1 cellular context compared by ENCODE assay signal in genomic region chr7:28075674-28076358, GRCh38.
TF ChIP-seq lines count a peak whose summit lies in the region.

No MANE protein-coding gene starts in this region.

TF ChIP-seq in IMR-90, 13 proteins besides CTCF, POLR2A, EP300 and RAD21:
- TF ChIP-seq MAFK (IDR thresholded peaks at IDR 0.05; ENCODE audit: low read depth, low read length) = no peak
- no peak for TF ChIP-seq BHLHE40 (IDR thresholded peaks at IDR 0.05; ENCODE audit: low read depth, low read length)
- TF ChIP-seq NFE2L2 (IDR thresholded peaks at IDR 0.05; ENCODE audit: low read depth, low read length) = no peak
- no peak for TF ChIP-seq FOS (IDR thresholded peaks at IDR 0.05; ENCODE audit: low read depth, low read length)
